Comparison of ENCODE assay signal across 8 cellular contexts in genomic region chr17:28726396-28726911, GRCh38. TPM values are rescaled to one million over a fixed set of nuclear protein-coding genes. Genes with fewer than 3 reads are reported as not detected.
DNase-seq lines count a peak whose midpoint lies in the region; ATAC-seq and TF ChIP-seq lines count a peak whose summit lies in the region.

No MANE protein-coding gene starts in this region.

- H3K9me3 Mint-ChIP-seq in Caco-2 (ENCODE audit: unreplicated experiment): no peaks in the 10 kb centered on the region
- H3K9me3 Mint-ChIP-seq in activated CD8-positive, alpha-beta memory T cell treated with anti-CD3 and anti-CD28 coated beads, Interleukin-2, amount 10 ng/mL, durations not matched to agents 7 days and 5 days (ENCODE audit: low read depth): no peaks in the 10 kb centered on the region
- no peaks in the 10 kb centered on the region for H3K9me3 Mint-ChIP-seq in naive thymus-derived CD4-positive, alpha-beta T cell

- peak overlapping the region; percentile 92 for H3K4me3 Mint-ChIP-seq in Caco-2 (ENCODE audit: unreplicated experiment)
- H3K4me3 Mint-ChIP-seq in activated CD8-positive, alpha-beta memory T cell treated with anti-CD3 and anti-CD28 coated beads, Interleukin-2, amount 10 ng/mL, durations not matched to agents 7 days and 5 days: peak overlapping the region; percentile 91
- H3K4me3 Mint-ChIP-seq in naive thymus-derived CD4-positive, alpha-beta T cell: peak overlapping the region; percentile 82 to 98 (median 96)

- peaks cover 38% of the 10 kb centered on the region for H3K4me1 Mint-ChIP-seq in Caco-2 (ENCODE audit: low read depth, unreplicated experiment)
- H3K4me1 Mint-ChIP-seq in activated CD8-positive, alpha-beta memory T cell treated with anti-CD3 and anti-CD28 coated beads, Interleukin-2, amount 10 ng/mL, durations not matched to agents 7 days and 5 days: peaks cover 51% of the 10 kb centered on the region
- H3K4me1 Mint-ChIP-seq in naive thymus-derived CD4-positive, alpha-beta T cell: peaks cover 12 to 63% (median 52%) of the 10 kb centered on the region in 7 donors

- peak; percentile 65 for ATAC-seq in activated CD8-positive, alpha-beta memory T cell treated with anti-CD3 and anti-CD28 coated beads, Interleukin-2, amount 10 ng/mL, durations not matched to agents 7 days and 5 days
- ATAC-seq in naive thymus-derived CD4-positive, alpha-beta T cell: peak; percentile 23

- H3K4me3 ChIP-seq in Caco-2 (ENCODE audit: low read depth, low read length) (peak overlapping the region; percentile 57), HFF-Myc (replicated peaks; ENCODE audit: low read depth, low read length) (peak overlapping the region; percentile 99), thymus (ENCODE audit: low read length) (peak overlapping the region; percentile 61)
- peak overlapping the region; percentile 83 for H3K4me3 ChIP-seq in naive thymus-derived CD4-positive, alpha-beta T cell (ENCODE audit: low read length)

- under 1% methylated on average over 52 of the region's 52 CpGs for WGBS in thymus

- intact Hi-C loops in Caco-2 (cut with micrococcal nuclease; ENCODE audit: unreplicated experiment): loop anchor here (2.0 kb wide), 2 partner anchors 42 to 82 kb away; partner anchors contain the start of gene BLTP2
- intact Hi-C loops in naive thymus-derived CD4-positive, alpha-beta T cell (cut with micrococcal nuclease): loop anchor here (2.0 to 10.0 kb wide), 6 partner anchors 79 to 566 kb away; partner anchors contain the start of genes BLTP2 (in 1 of the 2), FAM222B (in 1 of the 2) and NUFIP2 (in 1 of the 2)

- TF ChIP-seq CTCF in Caco-2 (IDR thresholded peaks at IDR 0.05; ENCODE audit: insufficient read depth in 1 of 2, low read depth in 1 of 2, low read length in 1 of 2, severe bottlenecking in 1 of 2, unreplicated experiment in 1 of 2): no peak
- TF ChIP-seq CTCF in HFF-Myc (IDR thresholded peaks at IDR 0.05; ENCODE audit: low read depth, low read length, missing control alignments): no peak

- CTCF ChIA-PET in Caco-2 (lab: Charles Lee): interaction anchor here (0.6 to 4.9 kb wide), 25 partner anchors 9 to 391 kb away, joined by 3 to 324 read pairs (median 7); partner anchors contain the start of genes BLTP2, DHRS13, FAM222B and PHF12
- CTCF ChIA-PET in activated CD8-positive, alpha-beta memory T cell treated with anti-CD3 and anti-CD28 coated beads, Interleukin-2, amount 10 ng/mL, durations not matched to agents 7 days and 5 days (lab: Charles Lee): interaction anchor here (0.7 to 12.9 kb wide), 57 partner anchors 9 to 419 kb away, joined by 3 to 591 read pairs (median 5); partner anchors contain the start of genes BLTP2, DHRS13, FAM222B and FLOT2
- CTCF ChIA-PET in naive thymus-derived CD4-positive, alpha-beta T cell (lab: Charles Lee): interaction anchor here (0.6 to 10.6 kb wide), 33 partner anchors 9 to 1128 kb away, joined by 3 to 331 read pairs (median 4); partner anchors contain the start of genes FLOT2, PROCA1, SDF2 and SUPT6H

- H3K27ac ChIP-seq in epithelial cell of prostate: peak overlapping the region; percentile 99
- peak overlapping the region; percentile 100 for H3K27ac ChIP-seq in naive thymus-derived CD4-positive, alpha-beta T cell (ENCODE audit: low read depth, low read length)
- peak overlapping the region; percentile 73 for H3K27ac ChIP-seq in thymus (ENCODE audit: low read depth)

- POLR2A ChIA-PET in Caco-2 (lab: Charles Lee): interaction anchor here (0.6 to 5.2 kb wide), 15 partner anchors 9 to 428 kb away, joined by 3 to 165 read pairs (median 7); partner anchors contain the start of genes ALDOC, PHF12, PROCA1 and SDF2
- POLR2A ChIA-PET in naive thymus-derived CD4-positive, alpha-beta T cell (lab: Charles Lee): interaction anchor here (0.7 to 9.2 kb wide), 15 partner anchors 15 to 225 kb away, joined by 3 to 269 read pairs (median 7); partner anchors contain the start of genes BLTP2, DHRS13, FLOT2 and PHF12

- H3K9me3 ChIP-seq in Caco-2 (no peaks in the 10 kb centered on the region), thymus (ENCODE audit: control insufficient read depth) (no peaks in the 10 kb centered on the region)
- no peaks in the 10 kb centered on the region for H3K9me3 ChIP-seq in naive thymus-derived CD4-positive, alpha-beta T cell (ENCODE audit: control insufficient read depth in 2 of 3, low read length in 3 of 3)

- peaks cover 10% of the 10 kb centered on the region for H3K36me3 ChIP-seq in Caco-2 (ENCODE audit: control insufficient read depth, insufficient read depth, low read length)
- H3K36me3 ChIP-seq in naive thymus-derived CD4-positive, alpha-beta T cell (ENCODE audit: control insufficient read depth in 2 of 3, insufficient read depth in 3 of 3, low read length in 3 of 3): peaks cover 16 to 37% (median 25%) of the 10 kb centered on the region in 3 experiments
- peaks cover 33% of the 10 kb centered on the region for H3K36me3 ChIP-seq in thymus (ENCODE audit: control insufficient read depth, insufficient read depth)

- H3K36me3 Mint-ChIP-seq in Caco-2 (ENCODE audit: insufficient read depth, unreplicated experiment): peaks cover 78% of the 10 kb centered on the region
- peaks cover 33% of the 10 kb centered on the region for H3K36me3 Mint-ChIP-seq in activated CD8-positive, alpha-beta memory T cell treated with anti-CD3 and anti-CD28 coated beads, Interleukin-2, amount 10 ng/mL, durations not matched to agents 7 days and 5 days
- H3K36me3 Mint-ChIP-seq in naive thymus-derived CD4-positive, alpha-beta T cell: peaks cover 4 to 26% (median 11%) of the 10 kb centered on the region in 5 donors

- H3K4me1 ChIP-seq in Caco-2 (peaks cover 23% of the 10 kb centered on the region), thymus (ENCODE audit: control insufficient read depth, insufficient read depth, low read length) (peaks cover 16% of the 10 kb centered on the region)
- peaks cover 27 to 37% of the 10 kb centered on the region in 2 donors for H3K4me1 ChIP-seq in naive thymus-derived CD4-positive, alpha-beta T cell (ENCODE audit: control insufficient read depth in 2 of 2, insufficient read depth in 2 of 2, low read length in 2 of 2)

- H3K27ac Mint-ChIP-seq in Caco-2 (ENCODE audit: unreplicated experiment): peak overlapping the region; percentile 96
- peak overlapping the region; percentile 94 for H3K27ac Mint-ChIP-seq in activated CD8-positive, alpha-beta memory T cell treated with anti-CD3 and anti-CD28 coated beads, Interleukin-2, amount 10 ng/mL, durations not matched to agents 7 days and 5 days
- H3K27ac Mint-ChIP-seq in naive thymus-derived CD4-positive, alpha-beta T cell: peak overlapping the region; percentile 93 to 100 (median 98)

- no TSS peak for BruUV-seq in Caco-2 (replicated peaks; lab: Mats Ljungman, UMichigan)

- H3K27me3 ChIP-seq in Caco-2 (replicated peaks; ENCODE audit: control insufficient read depth, insufficient read depth, low read length) (no peaks in the 10 kb centered on the region), thymus (ENCODE audit: control insufficient read depth, insufficient read depth) (no peaks in the 10 kb centered on the region)
- H3K27me3 ChIP-seq in naive thymus-derived CD4-positive, alpha-beta T cell (ENCODE audit: control insufficient read depth in 2 of 2, insufficient read depth in 2 of 2, low read length in 2 of 2): no peaks in the 10 kb centered on the region

- DNase-seq in Caco-2 (peak; percentile 82 to 83), HFF-Myc (ENCODE audit: extremely low read depth, low read depth) (no peak), NCI-H748 (lab: John Stamatoyannopoulos, UW; ENCODE audit: unreplicated experiment) (peak; percentile 86), epithelial cell of prostate (ENCODE audit: low read depth, low spot score) (no peak), NCI-H2029 (lab: John Stamatoyannopoulos, UW) (no peak)
- DNase-seq in activated CD8-positive, alpha-beta memory T cell treated with anti-CD3 and anti-CD28 coated beads, Interleukin-2, amount 10 ng/mL, durations not matched to agents 7 days and 5 days: peak; percentile 87
- DNase-seq in naive thymus-derived CD4-positive, alpha-beta T cell: peak in 8 of 9 donors; percentile 31 to 83 (median 50)

- H3K27me3 Mint-ChIP-seq in Caco-2 (ENCODE audit: insufficient read depth, unreplicated experiment): no peaks in the 10 kb centered on the region
- H3K27me3 Mint-ChIP-seq in activated CD8-positive, alpha-beta memory T cell treated with anti-CD3 and anti-CD28 coated beads, Interleukin-2, amount 10 ng/mL, durations not matched to agents 7 days and 5 days: no peaks in the 10 kb centered on the region
- no peaks in the 10 kb centered on the region for H3K27me3 Mint-ChIP-seq in naive thymus-derived CD4-positive, alpha-beta T cell

RNA-seq across cellular contexts. Expression of gene TLCD1, which starts 0.4 kb away (rescaled TPM):
- total RNA-seq in Caco-2 (2022): 31.7 and 37.9 TPM in 2 replicates
- 1 to 10 TPM; 3.2 to 5.6 TPM for total RNA-seq in activated CD8-positive, alpha-beta memory T cell treated with anti-CD3 and anti-CD28 coated beads, Interleukin-2, amount 10 ng/mL, durations not matched to agents 7 days and 5 days
- total RNA-seq in naive thymus-derived CD4-positive, alpha-beta T cell: 1 to 10 TPM in 1 of 5 experiments, under 1 TPM in 2, not detected in 2; 0.69 to 3.0 (median 0.79) TPM
- polyA plus RNA-seq in naive thymus-derived CD4-positive, alpha-beta T cell: not detected
- 9.2 TPM for polyA plus RNA-seq in thymus

RNA-seq across cellular contexts. Expression of gene NEK8, which starts 2.1 kb away (rescaled TPM):
- 11.0 and 13.4 TPM in 2 replicates for total RNA-seq in Caco-2 (2022)
- total RNA-seq in activated CD8-positive, alpha-beta memory T cell treated with anti-CD3 and anti-CD28 coated beads, Interleukin-2, amount 10 ng/mL, durations not matched to agents 7 days and 5 days: 1 to 10 TPM; 3.6 to 5.1 TPM
- 10 to 100 TPM in 3 of 5 experiments, 1 to 10 TPM in 2; 7.5 to 12.8 (median 11.3) TPM for total RNA-seq in naive thymus-derived CD4-positive, alpha-beta T cell
- 1 to 10 TPM; 3.3 to 4.5 TPM for polyA plus RNA-seq in naive thymus-derived CD4-positive, alpha-beta T cell
- polyA plus RNA-seq in thymus: 5.1 TPM

RNA-seq across cellular contexts. Expression of gene RPL23A, which starts 6.7 kb away (rescaled TPM):
- total RNA-seq in Caco-2 (2022): 1,980 and 2,181 TPM in 2 replicates
- 1,000 to 10,000 TPM; 1,823 to 1,960 TPM for total RNA-seq in activated CD8-positive, alpha-beta memory T cell treated with anti-CD3 and anti-CD28 coated beads, Interleukin-2, amount 10 ng/mL, durations not matched to agents 7 days and 5 days
- total RNA-seq in naive thymus-derived CD4-positive, alpha-beta T cell: 1,000 to 10,000 TPM; 1,887 to 3,452 (median 3,095) TPM
- polyA plus RNA-seq in naive thymus-derived CD4-positive, alpha-beta T cell: 1,000 to 10,000 TPM; 5,029 to 6,337 TPM
- 1,777 TPM for polyA plus RNA-seq in thymus

RNA-seq across cellular contexts. Expression of gene RAB34, which starts 8.8 kb away (rescaled TPM):
- total RNA-seq in Caco-2 (2022): 1.2 and 1.8 TPM in 2 replicates
- 1 to 10 TPM; 5.6 to 8.3 TPM for total RNA-seq in activated CD8-positive, alpha-beta memory T cell treated with anti-CD3 and anti-CD28 coated beads, Interleukin-2, amount 10 ng/mL, durations not matched to agents 7 days and 5 days
- total RNA-seq in naive thymus-derived CD4-positive, alpha-beta T cell: 10 to 100 TPM; 11.0 to 50.2 (median 16.4) TPM
- 10 to 100 TPM; 12.2 to 19.2 TPM for polyA plus RNA-seq in naive thymus-derived CD4-positive, alpha-beta T cell
- polyA plus RNA-seq in thymus: 81.9 TPM

RNA-seq across cellular contexts. Expression of gene PROCA1, which starts 14.8 kb away (rescaled TPM):
- 4.1 and 4.4 TPM in 2 replicates for total RNA-seq in Caco-2 (2022)
- 1 to 10 TPM; 6.1 to 9.0 TPM for total RNA-seq in activated CD8-positive, alpha-beta memory T cell treated with anti-CD3 and anti-CD28 coated beads, Interleukin-2, amount 10 ng/mL, durations not matched to agents 7 days and 5 days
- total RNA-seq in naive thymus-derived CD4-positive, alpha-beta T cell: 10 to 100 TPM in 2 of 5 experiments, 1 to 10 TPM in 3; 5.2 to 14.4 (median 7.3) TPM
- 1 to 10 TPM in 1 of 2 donors, under 1 TPM in 1; 0.44 to 1.4 TPM for polyA plus RNA-seq in naive thymus-derived CD4-positive, alpha-beta T cell
- 11.3 TPM for polyA plus RNA-seq in thymus

Comparison
In these comparisons a context has a peak if more than half of its experiments do, and no peak if none do; other contexts are left out.
1. DNase-seq: peak in Caco-2 (2 of 2), NCI-H748 (single experiment), activated CD8-positive, alpha-beta memory T cell treated with anti-CD3 and anti-CD28 coated beads, Interleukin-2, amount 10 ng/mL, durations not matched to agents 7 days and 5 days (single experiment) and naive thymus-derived CD4-positive, alpha-beta T cell (8 of 9); none in HFF-Myc (single experiment), epithelial cell of prostate (single experiment) and NCI-H2029 (single experiment).
2. Peak in every context shown above with its lines, with median percentiles within 50 percentile points of each other: H3K4me3 ChIP-seq, H3K27ac Mint-ChIP-seq, H3K4me3 Mint-ChIP-seq and H3K27ac ChIP-seq.